In the genomic region with DNA sequence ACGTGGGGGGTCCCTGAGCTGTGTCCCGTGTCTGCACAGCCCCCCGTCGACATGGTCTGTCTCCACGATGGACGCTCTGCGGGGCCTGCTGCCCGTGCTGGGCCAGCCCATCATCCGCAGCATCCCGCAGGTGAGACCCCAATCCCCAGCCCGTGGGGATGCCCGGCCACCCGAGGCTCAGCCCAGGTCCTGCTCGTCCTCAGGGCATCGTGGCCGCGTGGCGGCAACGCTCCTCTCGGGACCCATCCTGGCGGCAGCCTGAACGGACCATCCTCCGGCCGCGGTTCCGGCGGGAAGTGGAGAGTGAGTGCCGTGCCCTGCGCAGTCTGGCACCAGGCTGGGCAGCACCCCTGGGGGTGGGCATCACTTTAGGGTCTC, we compare ENCODE assay signal across 2 cellular contexts.
TF ChIP-seq lines count a peak whose summit lies in the region.

No MANE protein-coding gene starts in this region.

TF ChIP-seq in HEK293, 187 proteins besides CTCF, POLR2A, EP300 and RAD21:
- TF ChIP-seq, protein P1, sequence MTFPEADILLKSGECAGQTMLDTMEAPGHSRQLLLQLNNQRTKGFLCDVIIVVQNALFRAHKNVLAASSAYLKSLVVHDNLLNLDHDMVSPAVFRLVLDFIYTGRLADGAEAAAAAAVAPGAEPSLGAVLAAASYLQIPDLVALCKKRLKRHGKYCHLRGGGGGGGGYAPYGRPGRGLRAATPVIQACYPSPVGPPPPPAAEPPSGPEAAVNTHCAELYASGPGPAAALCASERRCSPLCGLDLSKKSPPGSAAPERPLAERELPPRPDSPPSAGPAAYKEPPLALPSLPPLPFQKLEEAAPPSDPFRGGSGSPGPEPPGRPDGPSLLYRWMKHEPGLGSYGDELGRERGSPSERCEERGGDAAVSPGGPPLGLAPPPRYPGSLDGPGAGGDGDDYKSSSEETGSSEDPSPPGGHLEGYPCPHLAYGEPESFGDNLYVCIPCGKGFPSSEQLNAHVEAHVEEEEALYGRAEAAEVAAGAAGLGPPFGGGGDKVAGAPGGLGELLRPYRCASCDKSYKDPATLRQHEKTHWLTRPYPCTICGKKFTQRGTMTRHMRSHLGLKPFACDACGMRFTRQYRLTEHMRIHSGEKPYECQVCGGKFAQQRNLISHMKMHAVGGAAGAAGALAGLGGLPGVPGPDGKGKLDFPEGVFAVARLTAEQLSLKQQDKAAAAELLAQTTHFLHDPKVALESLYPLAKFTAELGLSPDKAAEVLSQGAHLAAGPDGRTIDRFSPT (tag by site-specific recombination; IDR thresholded peaks at IDR 0.05): peak; percentile 47; the same call in 1 of the 2 replicates
- no peak for TF ChIP-seq ZNF132 (tag by site-specific recombination; IDR thresholded peaks at IDR 0.05; ENCODE audit: borderline replicate concordance)

TF ChIP-seq in H1, 55 proteins besides CTCF, POLR2A, EP300 and RAD21:
- TF ChIP-seq JUN (IDR thresholded peaks at IDR 0.05; ENCODE audit: low read depth, low read length): no peak
- no peak for TF ChIP-seq FOSL1 (IDR thresholded peaks at IDR 0.05; ENCODE audit: insufficient read depth, low read depth, low read length)
- TF ChIP-seq GABPA (IDR thresholded peaks at IDR 0.05; ENCODE audit: borderline replicate concordance, insufficient read depth, low read length): no peak
- TF ChIP-seq, protein P2, sequence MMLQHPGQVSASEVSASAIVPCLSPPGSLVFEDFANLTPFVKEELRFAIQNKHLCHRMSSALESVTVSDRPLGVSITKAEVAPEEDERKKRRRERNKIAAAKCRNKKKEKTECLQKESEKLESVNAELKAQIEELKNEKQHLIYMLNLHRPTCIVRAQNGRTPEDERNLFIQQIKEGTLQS (IDR thresholded peaks at IDR 0.05; ENCODE audit: insufficient read depth, low read depth, low read length): no peak
- no peak for TF ChIP-seq MAFK (IDR thresholded peaks at IDR 0.05; ENCODE audit: low read depth, low read length)
- TF ChIP-seq CBX8 (IDR thresholded peaks at IDR 0.05; ENCODE audit: borderline replicate concordance, low read depth, low read length): no peak
- TF ChIP-seq EZH2 (IDR thresholded peaks at IDR 0.05; ENCODE audit: low read depth, low read length, severe bottlenecking): no peak
- no peak for TF ChIP-seq NRF1 (IDR thresholded peaks at IDR 0.05; ENCODE audit: low read depth, low read length)
- TF ChIP-seq NANOG (IDR thresholded peaks at IDR 0.05; ENCODE audit: insufficient read depth, low read depth, low read length, poor library complexity, severe bottlenecking): no peak
- TF ChIP-seq TBP (IDR thresholded peaks at IDR 0.05; ENCODE audit: low read depth, low read length): no peak
- no peak for TF ChIP-seq POU5F1 (IDR thresholded peaks at IDR 0.05; ENCODE audit: low read depth, low read length)
- TF ChIP-seq, protein P3, sequence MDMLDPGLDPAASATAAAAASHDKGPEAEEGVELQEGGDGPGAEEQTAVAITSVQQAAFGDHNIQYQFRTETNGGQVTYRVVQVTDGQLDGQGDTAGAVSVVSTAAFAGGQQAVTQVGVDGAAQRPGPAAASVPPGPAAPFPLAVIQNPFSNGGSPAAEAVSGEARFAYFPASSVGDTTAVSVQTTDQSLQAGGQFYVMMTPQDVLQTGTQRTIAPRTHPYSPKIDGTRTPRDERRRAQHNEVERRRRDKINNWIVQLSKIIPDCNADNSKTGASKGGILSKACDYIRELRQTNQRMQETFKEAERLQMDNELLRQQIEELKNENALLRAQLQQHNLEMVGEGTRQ (IDR thresholded peaks at IDR 0.05; ENCODE audit: low read length): no peak
- TF ChIP-seq ASH2L (IDR thresholded peaks at IDR 0.05; ENCODE audit: low read length): no peak
- TF ChIP-seq CREB1 (IDR thresholded peaks at IDR 0.05): no peak
- no peak for TF ChIP-seq SIX5 (IDR thresholded peaks at IDR 0.05; ENCODE audit: low read depth, low read length)
- TF ChIP-seq BCL11A (IDR thresholded peaks at IDR 0.05; ENCODE audit: low read depth in 2 of 2, low read length in 2 of 2): no peak
